ENCODE assay signal across 1 cellular context in the genomic region with DNA sequence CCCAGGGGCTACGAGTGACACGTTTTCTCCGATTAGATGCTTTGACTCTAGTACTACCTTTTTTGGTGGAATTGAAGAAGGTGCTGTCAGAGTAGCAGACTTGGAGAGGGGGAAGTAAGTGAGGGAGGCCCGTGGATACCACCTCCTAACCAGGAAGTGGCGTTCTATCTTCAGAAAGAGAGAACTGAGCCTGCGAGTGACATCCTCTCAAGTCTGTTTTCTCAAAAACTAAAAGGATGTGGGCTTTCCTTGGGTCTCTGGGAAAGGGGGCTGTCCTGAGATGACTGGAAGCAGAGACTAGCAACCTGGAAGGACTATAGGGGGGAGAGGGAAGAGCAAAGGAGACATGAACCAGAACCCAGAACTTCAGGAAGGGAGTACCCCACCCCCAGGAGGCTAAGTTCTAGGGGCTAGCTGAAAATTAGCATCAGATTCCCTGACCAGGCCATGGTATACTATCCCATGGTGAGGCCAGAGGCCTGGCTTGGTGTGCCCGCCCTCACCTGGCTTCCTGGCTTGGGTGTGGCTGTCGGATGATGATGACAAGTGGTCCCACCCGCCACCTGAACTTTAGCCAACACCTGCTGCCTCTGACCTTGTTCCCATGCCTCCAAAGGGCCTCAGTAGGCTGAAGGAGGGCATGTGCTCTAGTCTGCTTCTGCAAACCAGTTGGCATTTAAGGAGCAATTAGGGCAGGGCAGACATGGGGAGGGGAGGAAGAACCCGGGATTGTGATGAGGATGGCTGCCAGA.
TF ChIP-seq lines count a peak whose summit lies in the region.

No MANE protein-coding gene starts in this region.

TF ChIP-seq in HepG2, 621 proteins besides CTCF, POLR2A, EP300 and RAD21 (continued from another document):
- TF ChIP-seq, protein P1, sequence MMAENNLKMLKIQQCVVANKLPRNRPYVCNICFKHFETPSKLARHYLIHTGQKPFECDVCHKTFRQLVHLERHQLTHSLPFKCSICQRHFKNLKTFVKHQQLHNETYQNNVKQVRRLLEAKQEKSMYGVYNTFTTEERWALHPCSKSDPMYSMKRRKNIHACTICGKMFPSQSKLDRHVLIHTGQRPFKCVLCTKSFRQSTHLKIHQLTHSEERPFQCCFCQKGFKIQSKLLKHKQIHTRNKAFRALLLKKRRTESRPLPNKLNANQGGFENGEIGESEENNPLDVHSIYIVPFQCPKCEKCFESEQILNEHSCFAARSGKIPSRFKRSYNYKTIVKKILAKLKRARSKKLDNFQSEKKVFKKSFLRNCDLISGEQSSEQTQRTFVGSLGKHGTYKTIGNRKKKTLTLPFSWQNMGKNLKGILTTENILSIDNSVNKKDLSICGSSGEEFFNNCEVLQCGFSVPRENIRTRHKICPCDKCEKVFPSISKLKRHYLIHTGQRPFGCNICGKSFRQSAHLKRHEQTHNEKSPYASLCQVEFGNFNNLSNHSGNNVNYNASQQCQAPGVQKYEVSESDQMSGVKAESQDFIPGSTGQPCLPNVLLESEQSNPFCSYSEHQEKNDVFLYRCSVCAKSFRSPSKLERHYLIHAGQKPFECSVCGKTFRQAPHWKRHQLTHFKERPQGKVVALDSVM (CRISPR knock-in tag; IDR thresholded peaks at IDR 0.05): no peak
- TF ChIP-seq ZNF350 (CRISPR knock-in tag; IDR thresholded peaks at IDR 0.05; ENCODE audit: borderline replicate concordance, low read depth) (no peak), HES4 (CRISPR knock-in tag; IDR thresholded peaks at IDR 0.05; ENCODE audit: borderline replicate concordance) (no peak), TAF15 (IDR thresholded peaks at IDR 0.05; ENCODE audit: low read depth, low read length, poor library complexity, severe bottlenecking) (no peak), CCAR2 (optimal IDR thresholded peaks at IDR 0.05; ENCODE audit: low read depth, low read length) (no peak), CREB3 (CRISPR knock-in tag; IDR thresholded peaks at IDR 0.05) (no peak), RELA (CRISPR knock-in tag; IDR thresholded peaks at IDR 0.05) (no peak), THAP7 (CRISPR knock-in tag; IDR thresholded peaks at IDR 0.05) (no peak)
